ENCODE assay signal across 20 cellular contexts in genomic region chr1:58035523-58035922, GRCh38.
DNase-seq lines count a peak whose midpoint lies in the region; ATAC-seq, FAIRE-seq and TF ChIP-seq lines count a peak whose summit lies in the region.
"Had no signal": no experiment of that assay in that cellular context is flagged by ENCODE, and none has a peak within 500 bp of the region (broad histone marks: within the 10 kb centered on the region; RNA-seq: fewer than 3 reads in every experiment).

No MANE protein-coding gene starts in this region.

- no peak overlapping the region for H3K9ac ChIP-seq in GM12878 (ENCODE audit: control insufficient read depth, insufficient read depth, low read length)

- WGBS in GM12878 (ENCODE audit: insufficient coverage, insufficient replicate concordance, low lambda C conversion rate, missing lambda C conversion rate), result 3% methylated on average over 2 of the region's 2 CpGs

- H3K79me2 ChIP-seq in GM12878 (ENCODE audit: control insufficient read depth, insufficient read depth, low read length), result no peaks in the 10 kb centered on the region

- no peak overlapping the region for H3K27ac Mint-ChIP-seq in neural crest cell (ENCODE audit: unreplicated experiment)
- H3K27ac Mint-ChIP-seq: activated B cell treated with CpG ODN at 0.5 μM for 24 hours, IgD-negative memory B cell, nephron had no signal

- TF ChIP-seq EP300 in GM12878 (IDR thresholded peaks at IDR 0.05; ENCODE audit: borderline replicate concordance in 1 of 2, control insufficient read depth in 1 of 2, low read depth in 2 of 2, low read length in 2 of 2), result no peak

- TF ChIP-seq POLR2A in GM12878 (IDR thresholded peaks at IDR 0.05; ENCODE audit: low read depth, low read length), result no peak

- H3K27ac ChIP-seq in GM12878 (ENCODE audit: control insufficient read depth, insufficient read depth), result no peak overlapping the region
- H3K27ac ChIP-seq: dorsolateral prefrontal cortex, left lung, skin epidermis, transverse colon had no signal

- intact Hi-C loops in GM12878 (cut with micrococcal nuclease; ENCODE audit: unreplicated experiment), result no loop called here

- no TSS peak for BruUV-seq in GM12878 (replicated peaks; lab: Mats Ljungman, UMichigan)

- RAD21 ChIA-PET in GM12878 (lab: Charles Lee; ENCODE audit: unreplicated experiment), result no interaction called here

- no peaks in the 10 kb centered on the region for H3K36me3 ChIP-seq in GM12878 (ENCODE audit: control insufficient read depth in 2 of 2, insufficient read depth in 2 of 2, low read length in 1 of 2)
- H3K36me3 ChIP-seq: left lung, transverse colon had no signal

- H3K27me3 Mint-ChIP-seq in neural crest cell (ENCODE audit: low read depth), result no peaks in the 10 kb centered on the region

- H3K27me3 ChIP-seq in GM12878 (replicated peaks in 1 of 2; ENCODE audit: control insufficient read depth in 2 of 2, insufficient read depth in 2 of 2, low read length in 1 of 2), result peaks cover 1 to 4% of the 10 kb centered on the region in 2 experiments; a peak in 2 of 4 replicates
- H3K27me3 ChIP-seq: left lung, transverse colon had no signal

- no peaks in the 10 kb centered on the region for H3K36me3 Mint-ChIP-seq in neural crest cell (ENCODE audit: low read depth)
- H3K36me3 Mint-ChIP-seq: IgD-negative memory B cell had no signal

- no peaks in the 10 kb centered on the region for H3K9me3 Mint-ChIP-seq in neural crest cell
- H3K9me3 Mint-ChIP-seq: activated B cell treated with CpG ODN at 0.5 μM for 24 hours, IgD-negative memory B cell, nephron had no signal

- TF ChIP-seq CTCF in LNCaP clone FGC (IDR thresholded peaks at IDR 0.05; ENCODE audit: control insufficient read depth, extremely low read depth, insufficient read depth) (peak; percentile 20; the same call in 1 of the 2 replicates), GM12878 (IDR thresholded peaks at IDR 0.05 in 2 of 3, conservative IDR thresholded peaks at IDR 0.05 in 1 of 3; ENCODE audit: control insufficient read depth in 2 of 3, extremely low read depth in 1 of 3, insufficient read depth in 1 of 3, low read depth in 3 of 3, low read length in 3 of 3) (peak; percentile 11 to 19 (median 16); a peak in 2 of 6 replicates), neural crest cell (conservative IDR thresholded peaks at IDR 0.05) (peak; percentile 32)

- DNase-seq in NCI-H1092 treated with DMSO at 0.1 percent for 48 hours (lab: John Stamatoyannopoulos, UW), result peak; percentile 12
- DNase-seq in NCI-H1092 (lab: John Stamatoyannopoulos, UW), result no peak
- DNase-seq in LNCaP clone FGC (ENCODE audit: low read depth), result no peak
- no peak for DNase-seq in GM12878 (ENCODE audit: low read depth, low spot score)
- no peak for DNase-seq in neural crest cell (ENCODE audit: low read depth, low spot score)
- no peak for DNase-seq in stimulated activated CD4-positive, alpha-beta T cell treated with anti-CD3 and anti-CD28 coated beads, Interleukin-2, amount 100 ng/mL, for 48 hours
- no peak for DNase-seq in inferior parietal cortex (ENCODE audit: extremely low spot score)
- no peak for DNase-seq in islet precursor cell
- DNase-seq: activated B cell treated with CpG ODN at 0.5 μM for 24 hours; activated T-cell treated with anti-CD3 and anti-CD28 coated beads, Interleukin-2, amount 50 U/mL, for 1 hour; dorsolateral prefrontal cortex; left lung; NCI-H226; SIG-M5; transverse colon had no signal

- FAIRE-seq in GM12878 (lab: Jason Lieb, UNC), result no peak
- FAIRE-seq: A204.1, GM18507 had no signal

- no peak overlapping the region for H3K4me2 ChIP-seq in GM12878 (ENCODE audit: control insufficient read depth, insufficient read depth)

- H2AFZ ChIP-seq in GM12878 (ENCODE audit: control insufficient read depth, low read depth, low read length), result no peak overlapping the region

- SMC1A ChIA-PET in GM12878 (lab: Charles Lee; ENCODE audit: uncharacterized antibody, unreplicated experiment), result interaction anchor here (1.5 kb wide), 1 partner anchor 9 kb away, joined by 3 read pairs; no protein-coding TSS in a partner anchor

- ATAC-seq in GM12878, result peak; percentile 49; the same call in 1 of the 3 replicates
- ATAC-seq: left lung had no signal

- H3K4me3 Mint-ChIP-seq in neural crest cell, result no peak overlapping the region
- H3K4me3 Mint-ChIP-seq: activated B cell treated with CpG ODN at 0.5 μM for 24 hours, IgD-negative memory B cell, nephron had no signal

- CTCF ChIA-PET in GM12878 (lab: Yijun Ruan, JAX), result interaction anchor here (1.7 to 2.8 kb wide), 2 partner anchors 11 to 13 kb away, joined by 5 to 7 read pairs; no protein-coding TSS in a partner anchor

- no peak for TF ChIP-seq RAD21 in GM12878 (IDR thresholded peaks at IDR 0.05; ENCODE audit: insufficient read depth, low read depth, low read length)

- H3K4me3 ChIP-seq in LNCaP clone FGC (ENCODE audit: low read depth, low read length), result no peak overlapping the region
- H3K4me3 ChIP-seq in GM12878, result no peak overlapping the region
- H3K4me3 ChIP-seq: dorsolateral prefrontal cortex, left lung, skin epidermis, transverse colon had no signal

- H3K4me1 ChIP-seq in GM12878 (ENCODE audit: control insufficient read depth, insufficient read depth, low read length), result no peaks in the 10 kb centered on the region
- H3K4me1 ChIP-seq: left lung, transverse colon had no signal

- H4K20me1 ChIP-seq in GM12878 (ENCODE audit: control insufficient read depth, insufficient read depth), result no peaks in the 10 kb centered on the region

- POLR2A ChIA-PET in GM12878 (lab: Charles Lee), result no interaction called here

- H3K9me3 ChIP-seq in GM12878 (replicated peaks; ENCODE audit: control insufficient read depth, insufficient read depth, low read length), result no peaks in the 10 kb centered on the region
- H3K9me3 ChIP-seq: left lung, transverse colon had no signal

- in situ Hi-C loops in GM12878 (cut with MboI), result no loop called here

- H3K4me1 Mint-ChIP-seq in neural crest cell, result peaks cover 19% of the 10 kb centered on the region
- H3K4me1 Mint-ChIP-seq: nephron had no signal

TF ChIP-seq in GM12878, 131 proteins besides CTCF, POLR2A, EP300 and RAD21:
- TF ChIP-seq SMC3 (IDR thresholded peaks at IDR 0.05; ENCODE audit: borderline replicate concordance, low read length), result peak; percentile 34; the same call in 1 of the 2 replicates
- TF ChIP-seq, protein P1, sequence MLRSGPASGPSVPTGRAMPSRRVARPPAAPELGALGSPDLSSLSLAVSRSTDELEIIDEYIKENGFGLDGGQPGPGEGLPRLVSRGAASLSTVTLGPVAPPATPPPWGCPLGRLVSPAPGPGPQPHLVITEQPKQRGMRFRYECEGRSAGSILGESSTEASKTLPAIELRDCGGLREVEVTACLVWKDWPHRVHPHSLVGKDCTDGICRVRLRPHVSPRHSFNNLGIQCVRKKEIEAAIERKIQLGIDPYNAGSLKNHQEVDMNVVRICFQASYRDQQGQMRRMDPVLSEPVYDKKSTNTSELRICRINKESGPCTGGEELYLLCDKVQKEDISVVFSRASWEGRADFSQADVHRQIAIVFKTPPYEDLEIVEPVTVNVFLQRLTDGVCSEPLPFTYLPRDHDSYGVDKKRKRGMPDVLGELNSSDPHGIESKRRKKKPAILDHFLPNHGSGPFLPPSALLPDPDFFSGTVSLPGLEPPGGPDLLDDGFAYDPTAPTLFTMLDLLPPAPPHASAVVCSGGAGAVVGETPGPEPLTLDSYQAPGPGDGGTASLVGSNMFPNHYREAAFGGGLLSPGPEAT (IDR thresholded peaks at IDR 0.05; ENCODE audit: low read depth), result no peak
TF ChIP-seq in GM12878: peak in this region for 1.
